In genomic region chr6:109877028-109877726, GRCh38 we compare ENCODE assay signal across 17 cellular contexts.
DNase-seq lines count a peak whose midpoint lies in the region; ATAC-seq and TF ChIP-seq lines count a peak whose summit lies in the region.
"Had no signal": no experiment of that assay in that cellular context is flagged by ENCODE, and none has a peak within 500 bp of the region (broad histone marks: within the 10 kb centered on the region; RNA-seq: fewer than 3 reads in every experiment).

No MANE protein-coding gene starts in this region.

- CTCF ChIA-PET in IMR-90 (lab: Yijun Ruan, JAX): interaction anchor here (0.6 kb wide), 1 partner anchor 99 kb away, joined by 3 read pairs; no protein-coding TSS in a partner anchor

- TF ChIP-seq RAD21 in IMR-90 (IDR thresholded peaks at IDR 0.05; ENCODE audit: low read length): no peak

- H4K8ac ChIP-seq in IMR-90 (ENCODE audit: low read depth in 2 of 2, low read length in 2 of 2): no peak overlapping the region

- no peak; the same call in 1 of the 2 replicates for ATAC-seq in IMR-90 (ENCODE audit: low read depth)
- no peak for ATAC-seq in left colon
- no peak for ATAC-seq in upper lobe of right lung
- ATAC-seq: SK-N-SH treated with all-trans-retinoic acid at 6 μM for 48 hours had no signal

- H3K9me1 ChIP-seq in IMR-90 (ENCODE audit: insufficient read depth, low read length): no peaks in the 10 kb centered on the region

- no peak for DNase-seq in IMR-90
- DNase-seq in NCI-H345 treated with DMSO at 0.1 percent for 48 hours (lab: John Stamatoyannopoulos, UW; ENCODE audit: unreplicated experiment): peak; percentile 48
- DNase-seq in hepatocyte (ENCODE audit: low spot score): no peak
- peak; percentile 14 for DNase-seq in sigmoid colon
- no peak for DNase-seq in HK-2 (ENCODE audit: unreplicated experiment)
- DNase-seq in left colon: no peak
- no peak for DNase-seq in upper lobe of right lung
- DNase-seq: activated CD4-positive, alpha-beta T cell treated with anti-CD3 and anti-CD28 coated beads, Interleukin-2, amount 50 U/mL, for 48 hours; activated effector memory CD4-positive, alpha-beta T cell treated with Interleukin-2 at 50 U/mL for 16 hours; CD4-positive, alpha-beta T cell; effector CD8-positive, alpha-beta T cell; KBM-7; NCI-H524; occipital lobe; stimulated activated CD8-positive, alpha-beta memory T cell treated with anti-CD3 and anti-CD28 coated beads, Interleukin-4, amount 100 ng/mL, for 48 hours had no signal

- H2BK15ac ChIP-seq in IMR-90 (ENCODE audit: low read depth, low read length): no peak overlapping the region

- no peak for TF ChIP-seq EP300 in sigmoid colon (IDR thresholded peaks at IDR 0.05)

- H3K56ac ChIP-seq in IMR-90 (ENCODE audit: extremely low read depth, insufficient read depth, low read length): no peak overlapping the region

- intact Hi-C loops in IMR-90 (cut with micrococcal nuclease) (no loop called here), sigmoid colon (cut with DNase I) (no loop called here), left colon (cut with DNase I, micrococcal nuclease) (no loop called here), upper lobe of right lung (cut with DNase I) (no loop called here)

- H3K9me2 ChIP-seq in hepatocyte (replicated peaks; ENCODE audit: insufficient read depth): no peaks in the 10 kb centered on the region

- POLR2A ChIA-PET in IMR-90 (lab: Charles Lee; ENCODE audit: unreplicated experiment): no interaction called here

- no peak overlapping the region for H2AK5ac ChIP-seq in IMR-90 (ENCODE audit: low read depth, low read length)

- H4K20me1 ChIP-seq in IMR-90 (ENCODE audit: insufficient read depth, low read length): no peaks in the 10 kb centered on the region
- H4K20me1 ChIP-seq in hepatocyte (ENCODE audit: insufficient read depth, poor library complexity, severe bottlenecking): no peaks in the 10 kb centered on the region

- no peak overlapping the region for H4K91ac ChIP-seq in IMR-90 (ENCODE audit: insufficient read depth, low read depth, low read length)

- no peak overlapping the region for H2BK5ac ChIP-seq in IMR-90 (ENCODE audit: low read depth, low read length, poor library complexity, severe bottlenecking)

- H3K18ac ChIP-seq in IMR-90 (ENCODE audit: low read depth, low read length): peak overlapping the region; percentile 74

- H3K14ac ChIP-seq in IMR-90 (replicated peaks; ENCODE audit: low read depth, low read length): no peak overlapping the region

- H3K9ac ChIP-seq in IMR-90 (ENCODE audit: low read depth, low read length): no peak overlapping the region

- no peak overlapping the region for H3K23ac ChIP-seq in IMR-90 (ENCODE audit: low read depth, low read length)

- no peak overlapping the region for H3K4ac ChIP-seq in IMR-90 (ENCODE audit: low read depth, low read length)

- H2AK9ac ChIP-seq in IMR-90 (replicated peaks; ENCODE audit: low read depth, low read length, poor library complexity): no peak overlapping the region

- H3K27ac ChIP-seq in IMR-90 (ENCODE audit: insufficient read depth, low read length) (no peak overlapping the region), hepatocyte (no peak overlapping the region), sigmoid colon (no peak overlapping the region), upper lobe of right lung (no peak overlapping the region)
- H3K27ac ChIP-seq: right atrium auricular region had no signal

- dilution Hi-C loops in IMR-90 (cut with HindIII; ENCODE audit: low sequenced_read_pairs, unreplicated experiment): no loop called here

- no peaks in the 10 kb centered on the region for H3K79me2 ChIP-seq in hepatocyte

- no TSS peak for BruUV-seq in IMR-90 (replicated peaks; lab: Mats Ljungman, UMichigan)

- H4K5ac ChIP-seq in IMR-90 (ENCODE audit: low read depth, low read length): peak overlapping the region; percentile 69; the same call in 1 of the 2 replicates

- in situ Hi-C loops in IMR-90 (cut with MboI; ENCODE audit: low sequenced_read_pairs): no loop called here

- H3K79me1 ChIP-seq in IMR-90 (ENCODE audit: low read depth in 1 of 2, low read length in 2 of 2): no peaks in the 10 kb centered on the region

- H3K36me3 ChIP-seq in IMR-90 (ENCODE audit: control insufficient read depth, insufficient read depth, low read length) (no peaks in the 10 kb centered on the region), hepatocyte (replicated peaks; ENCODE audit: insufficient read depth, low read depth) (no peaks in the 10 kb centered on the region), sigmoid colon (no peaks in the 10 kb centered on the region), upper lobe of right lung (no peaks in the 10 kb centered on the region)
- H3K36me3 ChIP-seq: right atrium auricular region had no signal

- peaks cover 2% of the 10 kb centered on the region; the same call in 1 of the 2 replicates for H3K9me3 ChIP-seq in IMR-90 (ENCODE audit: control insufficient read depth, insufficient read depth, low read length)
- H3K9me3 ChIP-seq in hepatocyte (ENCODE audit: low read depth): no peaks in the 10 kb centered on the region
- no peaks in the 10 kb centered on the region for H3K9me3 ChIP-seq in sigmoid colon
- H3K9me3 ChIP-seq in upper lobe of right lung: no peaks in the 10 kb centered on the region
- H3K9me3 ChIP-seq: right atrium auricular region had no signal

- whole genome bisulfite sequencing in IMR-90 (ENCODE audit: extremely low coverage in 2 of 2, insufficient read length in 1 of 2), 2 experiments: 61% methylated on average over 4 of the region's 9 CpGs; no CpG with 5 or more reads in 1 of the 2 experiments
- WGBS in hepatocyte (ENCODE audit: low lambda C conversion rate, missing lambda C conversion rate): 94% methylated on average over 9 of the region's 9 CpGs
- WGBS in sigmoid colon, 2 donors: 84 to 90% methylated on average over 9 of the region's 9 CpGs

- TF ChIP-seq POLR2A in IMR-90 (IDR thresholded peaks at IDR 0.05; ENCODE audit: low read depth, low read length) (no peak), sigmoid colon (IDR thresholded peaks at IDR 0.05) (no peak)

- H2AFZ ChIP-seq in IMR-90 (replicated peaks; ENCODE audit: low read length, poor library complexity) (no peak overlapping the region), hepatocyte (peak overlapping the region; percentile 9)

- 0 out of 2 replicates have a peak, but pooled peaks cover 2% of the 10 kb centered on the region for H3K4me1 ChIP-seq in IMR-90 (ENCODE audit: control insufficient read depth, insufficient read depth, low read length)
- no peaks in the 10 kb centered on the region for H3K4me1 ChIP-seq in hepatocyte (ENCODE audit: insufficient read depth)
- no peaks in the 10 kb centered on the region for H3K4me1 ChIP-seq in sigmoid colon
- H3K4me1 ChIP-seq in upper lobe of right lung: peaks cover 3% of the 10 kb centered on the region
- H3K4me1 ChIP-seq: right atrium auricular region had no signal

- H3K4me2 ChIP-seq in IMR-90 (ENCODE audit: low read depth, low read length) (no peak overlapping the region), hepatocyte (no peak overlapping the region)

- no peak overlapping the region for H2BK120ac ChIP-seq in IMR-90 (ENCODE audit: low read depth, low read length)

- H2BK20ac ChIP-seq in IMR-90 (ENCODE audit: low read depth, low read length): no peak overlapping the region

- no peak overlapping the region for H3K4me3 ChIP-seq in IMR-90 (ENCODE audit: insufficient read depth, low read depth, low read length)
- H3K4me3 ChIP-seq in hepatocyte: no peak overlapping the region
- no peak overlapping the region for H3K4me3 ChIP-seq in sigmoid colon
- no peak overlapping the region for H3K4me3 ChIP-seq in upper lobe of right lung
- H3K4me3 ChIP-seq: right atrium auricular region had no signal

- H3K27me3 ChIP-seq in IMR-90 (ENCODE audit: control insufficient read depth, insufficient read depth, low read length) (peaks cover 7% of the 10 kb centered on the region), hepatocyte (no peaks in the 10 kb centered on the region), sigmoid colon (no peaks in the 10 kb centered on the region), upper lobe of right lung (no peaks in the 10 kb centered on the region)
- H3K27me3 ChIP-seq: right atrium auricular region had no signal

- TF ChIP-seq CTCF in IMR-90 (conservative IDR thresholded peaks at IDR 0.05; ENCODE audit: low read depth, low read length): no peak
- TF ChIP-seq CTCF in hepatocyte (IDR thresholded peaks at IDR 0.05; ENCODE audit: poor library complexity): no peak
- TF ChIP-seq CTCF in sigmoid colon (IDR thresholded peaks at IDR 0.05): no peak
- TF ChIP-seq CTCF in upper lobe of right lung (IDR thresholded peaks at IDR 0.05): no peak

TF ChIP-seq in IMR-90, 13 proteins besides CTCF, POLR2A, EP300 and RAD21 (continues in another document):
- TF ChIP-seq, protein P1, sequence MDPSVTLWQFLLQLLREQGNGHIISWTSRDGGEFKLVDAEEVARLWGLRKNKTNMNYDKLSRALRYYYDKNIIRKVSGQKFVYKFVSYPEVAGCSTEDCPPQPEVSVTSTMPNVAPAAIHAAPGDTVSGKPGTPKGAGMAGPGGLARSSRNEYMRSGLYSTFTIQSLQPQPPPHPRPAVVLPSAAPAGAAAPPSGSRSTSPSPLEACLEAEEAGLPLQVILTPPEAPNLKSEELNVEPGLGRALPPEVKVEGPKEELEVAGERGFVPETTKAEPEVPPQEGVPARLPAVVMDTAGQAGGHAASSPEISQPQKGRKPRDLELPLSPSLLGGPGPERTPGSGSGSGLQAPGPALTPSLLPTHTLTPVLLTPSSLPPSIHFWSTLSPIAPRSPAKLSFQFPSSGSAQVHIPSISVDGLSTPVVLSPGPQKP (IDR thresholded peaks at IDR 0.05; ENCODE audit: borderline replicate concordance, low read depth, low read length): no peak
- TF ChIP-seq FOS (IDR thresholded peaks at IDR 0.05; ENCODE audit: low read depth, low read length) (no peak), RFX5 (IDR thresholded peaks at IDR 0.05; ENCODE audit: low read depth, low read length) (no peak), MAFK (IDR thresholded peaks at IDR 0.05; ENCODE audit: low read depth, low read length) (no peak), BHLHE40 (IDR thresholded peaks at IDR 0.05; ENCODE audit: low read depth, low read length) (no peak), MXI1 (IDR thresholded peaks at IDR 0.05; ENCODE audit: borderline replicate concordance, low read depth, low read length) (no peak), MAZ (IDR thresholded peaks at IDR 0.05; ENCODE audit: borderline replicate concordance, low read depth, low read length) (no peak), RCOR1 (IDR thresholded peaks at IDR 0.05; ENCODE audit: insufficient replicate concordance, low read length) (no peak), NFE2L2 (IDR thresholded peaks at IDR 0.05; ENCODE audit: low read depth, low read length) (no peak), SMC3 (IDR thresholded peaks at IDR 0.05; ENCODE audit: low read depth, low read length) (no peak), USF2 (IDR thresholded peaks at IDR 0.05; ENCODE audit: low read depth, low read length) (no peak)

Comparison
In these comparisons a context has a peak if more than half of its experiments do, and no peak if none do; other contexts are left out.
1. DNase-seq: peak in NCI-H345 treated with DMSO at 0.1 percent for 48 hours (single experiment) and sigmoid colon (single experiment); none in IMR-90 (single experiment), hepatocyte (single experiment), HK-2 (single experiment), left colon (0 of 2) and upper lobe of right lung (single experiment).